ENCODE assay signal across 8 cellular contexts in the genomic region with DNA sequence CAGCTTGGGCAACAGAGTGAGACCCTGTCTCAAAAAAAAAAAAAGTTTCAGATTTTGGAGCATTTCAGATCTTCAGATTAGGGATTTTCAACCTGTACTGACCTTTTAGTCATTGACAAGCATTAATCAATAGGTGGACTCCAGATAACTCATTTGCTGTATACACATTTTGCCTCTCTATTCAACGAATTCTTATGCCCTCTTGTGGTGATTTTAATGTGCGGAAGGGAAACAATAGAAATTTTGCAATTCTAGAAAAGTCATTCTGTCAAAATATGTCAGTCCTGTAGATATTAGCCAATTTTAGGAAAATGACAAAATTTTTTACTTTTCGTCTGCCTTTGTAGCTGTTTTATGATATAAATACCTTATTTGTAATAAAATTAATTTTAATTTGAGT. TPM values are rescaled to one million over a fixed set of nuclear protein-coding genes. Genes with fewer than 3 reads are reported as not detected.
DNase-seq lines count a peak whose midpoint lies in the region; ATAC-seq and TF ChIP-seq lines count a peak whose summit lies in the region.

No MANE protein-coding gene starts in this region.

- no peak for TF ChIP-seq POLR2A in transverse colon (IDR thresholded peaks at IDR 0.05)

- H3K4me3 ChIP-seq in mammary epithelial cell (replicated peaks in 1 of 3; ENCODE audit: insufficient read depth in 1 of 3, low read depth in 2 of 3, low read length in 3 of 3): no peak overlapping the region
- H3K4me3 ChIP-seq in transverse colon: no peak overlapping the region
- no peak overlapping the region for H3K4me3 ChIP-seq in coronary artery

- no peaks in the 10 kb centered on the region for H3K4me1 ChIP-seq in mammary epithelial cell (ENCODE audit: insufficient read depth, low read length)
- no peaks in the 10 kb centered on the region for H3K4me1 ChIP-seq in transverse colon

- TF ChIP-seq EP300 in transverse colon (IDR thresholded peaks at IDR 0.05; ENCODE audit: low read depth): no peak

- in situ Hi-C loops in mammary epithelial cell (cut with MboI; ENCODE audit: low sequenced_read_pairs in 2 of 2) (no loop called here), transverse colon (cut with MboI; ENCODE audit: low pct_ligation_motif_present in 1 of 4, low pct_unique_long_range_greater_than_20kb in 1 of 4, low sequenced_read_pairs in 3 of 4) (loop anchor here in 1 of 4 donors (10.0 kb wide), 1 partner anchor 192 kb away; no protein-coding TSS in a partner anchor)

- no peaks in the 10 kb centered on the region for H3K79me2 ChIP-seq in mammary epithelial cell (ENCODE audit: insufficient read depth, low read length)

- no TSS peak for BruUV-seq in mammary epithelial cell (replicated peaks; lab: Mats Ljungman, UMichigan)

- no peak overlapping the region for H3K4me3 Mint-ChIP-seq in activated CD8-positive, alpha-beta T cell treated with anti-CD3 and anti-CD28 coated beads for 36 hours
- H3K4me3 Mint-ChIP-seq in activated CD8-positive, alpha-beta T cell treated with anti-CD3 and anti-CD28 coated beads, Interleukin-2, amount 10 ng/mL, durations not matched to agents 7 days and 5 days: no peak overlapping the region
- no peak overlapping the region for H3K4me3 Mint-ChIP-seq in activated T-helper 2 cell treated with anti-CD3 and anti-CD28 coated beads, Interferon-gamma antibody, Interleukin-2, Interleukin-4, amounts not matched to agents 10 μg/mL and 5 μg/mL and 100 μg/mL, durations not matched to agents 14 hours and 24 hours and 36 hours (ENCODE audit: low read depth)

- no peak overlapping the region for H3K4me2 ChIP-seq in mammary epithelial cell (ENCODE audit: insufficient read depth, low read depth, low read length)

- no peaks in the 10 kb centered on the region for H3K36me3 ChIP-seq in mammary epithelial cell (ENCODE audit: insufficient read depth, low read length)
- no peaks in the 10 kb centered on the region for H3K36me3 ChIP-seq in transverse colon

- 20% methylated on average over 3 of the region's 3 CpGs for WGBS in mammary epithelial cell (ENCODE audit: low coverage, missing lambda C conversion rate)
- 33 to 38% methylated on average over 3 of the region's 3 CpGs for WGBS in transverse colon (ENCODE audit: low coverage in 1 of 2), 2 donors

- no peaks in the 10 kb centered on the region for H3K27me3 ChIP-seq in mammary epithelial cell (ENCODE audit: insufficient read depth, low read length)
- H3K27me3 ChIP-seq in transverse colon: no peaks in the 10 kb centered on the region

- intact Hi-C loops in activated CD8-positive, alpha-beta T cell treated with anti-CD3 and anti-CD28 coated beads for 36 hours (cut with micrococcal nuclease): no loop called here
- intact Hi-C loops in mammary epithelial cell (cut with micrococcal nuclease): loop anchor here (5.0 kb wide), 2 partner anchors 184 to 204 kb away; no protein-coding TSS in a partner anchor
- intact Hi-C loops in transverse colon (cut with DNase I; ENCODE audit: low total_unique reads): no loop called here
- intact Hi-C loops in activated T-helper 2 cell treated with anti-CD3 and anti-CD28 coated beads, Interferon-gamma antibody, Interleukin-2, Interleukin-4, amounts not matched to agents 10 μg/mL and 5 μg/mL and 100 μg/mL, durations not matched to agents 14 hours and 24 hours and 36 hours (cut with micrococcal nuclease): loop anchor here (1.0 to 5.0 kb wide), 2 partner anchors 186 to 204 kb away; no protein-coding TSS in a partner anchor

- dilution Hi-C loops in mammary epithelial cell (cut with HindIII; ENCODE audit: low sequenced_read_pairs): no loop called here

- peaks cover 10% of the 10 kb centered on the region for H3K27me3 Mint-ChIP-seq in activated CD8-positive, alpha-beta T cell treated with anti-CD3 and anti-CD28 coated beads for 36 hours
- H3K27me3 Mint-ChIP-seq in activated CD8-positive, alpha-beta T cell treated with anti-CD3 and anti-CD28 coated beads, Interleukin-2, amount 10 ng/mL, durations not matched to agents 7 days and 5 days (ENCODE audit: low read depth): no peaks in the 10 kb centered on the region
- no peaks in the 10 kb centered on the region for H3K27me3 Mint-ChIP-seq in activated T-helper 2 cell treated with anti-CD3 and anti-CD28 coated beads, Interferon-gamma antibody, Interleukin-2, Interleukin-4, amounts not matched to agents 10 μg/mL and 5 μg/mL and 100 μg/mL, durations not matched to agents 14 hours and 24 hours and 36 hours (ENCODE audit: low read depth)

- TF ChIP-seq CTCF in activated CD8-positive, alpha-beta T cell treated with anti-CD3 and anti-CD28 coated beads for 36 hours (IDR thresholded peaks at IDR 0.05): peak; percentile 59
- peak in 1 of 2 donors; percentile 35 for TF ChIP-seq CTCF in mammary epithelial cell (conservative IDR thresholded peaks at IDR 0.05 in 1 of 2, IDR thresholded peaks at IDR 0.05 in 1 of 2; ENCODE audit: extremely low read depth in 1 of 2, insufficient read depth in 1 of 2, low read depth in 1 of 2, low read length in 2 of 2)
- peak in 4 of 5 experiments; percentile 19 to 32 (median 25) for TF ChIP-seq CTCF in transverse colon (IDR thresholded peaks at IDR 0.05)
- no peak for TF ChIP-seq CTCF in coronary artery (IDR thresholded peaks at IDR 0.05)

- H3K9ac ChIP-seq in mammary epithelial cell (ENCODE audit: insufficient read depth, low read length): no peak overlapping the region

- no peak overlapping the region for H3K27ac Mint-ChIP-seq in activated CD8-positive, alpha-beta T cell treated with anti-CD3 and anti-CD28 coated beads for 36 hours
- H3K27ac Mint-ChIP-seq in activated CD8-positive, alpha-beta T cell treated with anti-CD3 and anti-CD28 coated beads, Interleukin-2, amount 10 ng/mL, durations not matched to agents 7 days and 5 days: no peak overlapping the region
- no peak overlapping the region for H3K27ac Mint-ChIP-seq in activated T-helper 2 cell treated with anti-CD3 and anti-CD28 coated beads, Interferon-gamma antibody, Interleukin-2, Interleukin-4, amounts not matched to agents 10 μg/mL and 5 μg/mL and 100 μg/mL, durations not matched to agents 14 hours and 24 hours and 36 hours

- no peak overlapping the region for H3K27ac ChIP-seq in mammary epithelial cell (ENCODE audit: insufficient read depth, low read depth, low read length)
- no peak overlapping the region for H3K27ac ChIP-seq in transverse colon
- no peak overlapping the region for H3K27ac ChIP-seq in coronary artery

- no peaks in the 10 kb centered on the region for H3K9me3 Mint-ChIP-seq in activated CD8-positive, alpha-beta T cell treated with anti-CD3 and anti-CD28 coated beads for 36 hours
- no peaks in the 10 kb centered on the region for H3K9me3 Mint-ChIP-seq in activated CD8-positive, alpha-beta T cell treated with anti-CD3 and anti-CD28 coated beads, Interleukin-2, amount 10 ng/mL, durations not matched to agents 7 days and 5 days (ENCODE audit: insufficient read depth)
- no peaks in the 10 kb centered on the region for H3K9me3 Mint-ChIP-seq in activated T-helper 2 cell treated with anti-CD3 and anti-CD28 coated beads, Interferon-gamma antibody, Interleukin-2, Interleukin-4, amounts not matched to agents 10 μg/mL and 5 μg/mL and 100 μg/mL, durations not matched to agents 14 hours and 24 hours and 36 hours

- H3K36me3 Mint-ChIP-seq in activated CD8-positive, alpha-beta T cell treated with anti-CD3 and anti-CD28 coated beads for 36 hours (ENCODE audit: low read depth): no peaks in the 10 kb centered on the region
- no peaks in the 10 kb centered on the region for H3K36me3 Mint-ChIP-seq in activated CD8-positive, alpha-beta T cell treated with anti-CD3 and anti-CD28 coated beads, Interleukin-2, amount 10 ng/mL, durations not matched to agents 7 days and 5 days (ENCODE audit: low read depth)
- no peaks in the 10 kb centered on the region for H3K36me3 Mint-ChIP-seq in activated T-helper 2 cell treated with anti-CD3 and anti-CD28 coated beads, Interferon-gamma antibody, Interleukin-2, Interleukin-4, amounts not matched to agents 10 μg/mL and 5 μg/mL and 100 μg/mL, durations not matched to agents 14 hours and 24 hours and 36 hours (ENCODE audit: low read depth)

- ATAC-seq in activated CD8-positive, alpha-beta T cell treated with anti-CD3 and anti-CD28 coated beads for 36 hours: no peak
- no peak for ATAC-seq in activated CD8-positive, alpha-beta T cell treated with anti-CD3 and anti-CD28 coated beads, Interleukin-2, amount 10 ng/mL, durations not matched to agents 7 days and 5 days
- no peak for ATAC-seq in GM21576 (IDR thresholded peaks at IDR 0.05; ENCODE audit: unreplicated experiment)

- no peaks in the 10 kb centered on the region for H4K20me1 ChIP-seq in mammary epithelial cell (ENCODE audit: insufficient read depth, low read length)

- CTCF ChIA-PET in activated CD8-positive, alpha-beta T cell treated with anti-CD3 and anti-CD28 coated beads for 36 hours (lab: Charles Lee): interaction anchor here (0.6 to 1.4 kb wide), 5 partner anchors 9 to 187 kb away, joined by 3 to 4 read pairs (median 3); partner anchors contain the start of gene OR2G2
- CTCF ChIA-PET in activated CD8-positive, alpha-beta T cell treated with anti-CD3 and anti-CD28 coated beads, Interleukin-2, amount 10 ng/mL, durations not matched to agents 7 days and 5 days (lab: Charles Lee): interaction anchor here (0.9 to 1.9 kb wide), 2 partner anchors 12 to 187 kb away, joined by 3 to 7 read pairs; no protein-coding TSS in a partner anchor
- CTCF ChIA-PET in mammary epithelial cell (lab: Charles Lee; ENCODE audit: low non-redundant PET): no interaction called here

- POLR2A ChIA-PET in activated CD8-positive, alpha-beta T cell treated with anti-CD3 and anti-CD28 coated beads for 36 hours (lab: Charles Lee): no interaction called here
- POLR2A ChIA-PET in activated CD8-positive, alpha-beta T cell treated with anti-CD3 and anti-CD28 coated beads, Interleukin-2, amount 10 ng/mL, durations not matched to agents 7 days and 5 days (lab: Charles Lee): no interaction called here

- H3K9me3 ChIP-seq in mammary epithelial cell (replicated peaks; ENCODE audit: insufficient read depth, low read length): peaks cover 10% of the 10 kb centered on the region
- no peaks in the 10 kb centered on the region for H3K9me3 ChIP-seq in transverse colon

- no peak overlapping the region for H2AFZ ChIP-seq in mammary epithelial cell (ENCODE audit: low read depth, low read length)

- no peak for DNase-seq in activated CD8-positive, alpha-beta T cell treated with anti-CD3 and anti-CD28 coated beads for 36 hours
- no peak for DNase-seq in activated CD8-positive, alpha-beta T cell treated with anti-CD3 and anti-CD28 coated beads, Interleukin-2, amount 10 ng/mL, durations not matched to agents 7 days and 5 days
- DNase-seq in NCI-H146 treated with DMSO at 0.1 percent for 48 hours (lab: John Stamatoyannopoulos, UW; ENCODE audit: unreplicated experiment) (peak; percentile 5), mammary epithelial cell (peak; percentile 7), transverse colon (no peak), coronary artery (ENCODE audit: low spot score) (no peak)
- DNase-seq in activated T-helper 2 cell treated with anti-CD3 and anti-CD28 coated beads, Interferon-gamma antibody, Interleukin-2, Interleukin-4, amounts not matched to agents 10 μg/mL and 5 μg/mL and 100 μg/mL, durations not matched to agents 14 hours and 24 hours and 36 hours (ENCODE audit: low spot score): no peak

- no peaks in the 10 kb centered on the region for H3K4me1 Mint-ChIP-seq in activated CD8-positive, alpha-beta T cell treated with anti-CD3 and anti-CD28 coated beads for 36 hours (ENCODE audit: low read depth)
- no peaks in the 10 kb centered on the region for H3K4me1 Mint-ChIP-seq in activated CD8-positive, alpha-beta T cell treated with anti-CD3 and anti-CD28 coated beads, Interleukin-2, amount 10 ng/mL, durations not matched to agents 7 days and 5 days (ENCODE audit: low read depth)
- H3K4me1 Mint-ChIP-seq in activated T-helper 2 cell treated with anti-CD3 and anti-CD28 coated beads, Interferon-gamma antibody, Interleukin-2, Interleukin-4, amounts not matched to agents 10 μg/mL and 5 μg/mL and 100 μg/mL, durations not matched to agents 14 hours and 24 hours and 36 hours (ENCODE audit: low read depth): no peaks in the 10 kb centered on the region

RNA-seq across cellular contexts. Expression of gene OR2G2, which starts 11.6 kb away (rescaled TPM):
- not detected for total RNA-seq in activated CD8-positive, alpha-beta T cell treated with anti-CD3 and anti-CD28 coated beads for 36 hours
- total RNA-seq in activated CD8-positive, alpha-beta T cell treated with anti-CD3 and anti-CD28 coated beads, Interleukin-2, amount 10 ng/mL, durations not matched to agents 7 days and 5 days: not detected
- total RNA-seq in mammary epithelial cell: not detected
- not detected for polyA plus RNA-seq in mammary epithelial cell
- polyA minus RNA-seq in mammary epithelial cell: not detected
- not detected for total RNA-seq in transverse colon
- total RNA-seq in activated T-helper 2 cell treated with anti-CD3 and anti-CD28 coated beads, Interferon-gamma antibody, Interleukin-2, Interleukin-4, amounts not matched to agents 10 μg/mL and 5 μg/mL and 100 μg/mL, durations not matched to agents 14 hours and 24 hours and 36 hours: not detected in 2 replicates

RNA-seq across cellular contexts. Expression of gene GCSAML, which starts 27.6 kb away (rescaled TPM):
- under 1 TPM; 0.16 to 0.27 TPM for total RNA-seq in activated CD8-positive, alpha-beta T cell treated with anti-CD3 and anti-CD28 coated beads for 36 hours
- total RNA-seq in activated CD8-positive, alpha-beta T cell treated with anti-CD3 and anti-CD28 coated beads, Interleukin-2, amount 10 ng/mL, durations not matched to agents 7 days and 5 days: not detected
- total RNA-seq in mammary epithelial cell: not detected
- polyA plus RNA-seq in mammary epithelial cell: not detected
- not detected for polyA minus RNA-seq in mammary epithelial cell
- under 1 TPM in 3 of 4 donors, not detected in 1; 0.14 to 0.32 (median 0.20) TPM for total RNA-seq in transverse colon
- total RNA-seq in activated T-helper 2 cell treated with anti-CD3 and anti-CD28 coated beads, Interferon-gamma antibody, Interleukin-2, Interleukin-4, amounts not matched to agents 10 μg/mL and 5 μg/mL and 100 μg/mL, durations not matched to agents 14 hours and 24 hours and 36 hours: 0.43 and 0.48 TPM in 2 replicates

RNA-seq across cellular contexts. Expression of gene OR2G3, which starts 28.9 kb away (rescaled TPM):
- total RNA-seq in activated CD8-positive, alpha-beta T cell treated with anti-CD3 and anti-CD28 coated beads for 36 hours: not detected
- not detected for total RNA-seq in activated CD8-positive, alpha-beta T cell treated with anti-CD3 and anti-CD28 coated beads, Interleukin-2, amount 10 ng/mL, durations not matched to agents 7 days and 5 days
- not detected for total RNA-seq in mammary epithelial cell
- polyA plus RNA-seq in mammary epithelial cell: not detected
- polyA minus RNA-seq in mammary epithelial cell: not detected
- not detected for total RNA-seq in transverse colon
- total RNA-seq in activated T-helper 2 cell treated with anti-CD3 and anti-CD28 coated beads, Interferon-gamma antibody, Interleukin-2, Interleukin-4, amounts not matched to agents 10 μg/mL and 5 μg/mL and 100 μg/mL, durations not matched to agents 14 hours and 24 hours and 36 hours: not detected in 2 replicates

RNA-seq across cellular contexts. Expression of gene OR2C3, which starts 40.3 kb away (rescaled TPM):
- under 1 TPM in 1 of 2 experiments, not detected in 1; 0.02 TPM for total RNA-seq in activated CD8-positive, alpha-beta T cell treated with anti-CD3 and anti-CD28 coated beads for 36 hours
- total RNA-seq in activated CD8-positive, alpha-beta T cell treated with anti-CD3 and anti-CD28 coated beads, Interleukin-2, amount 10 ng/mL, durations not matched to agents 7 days and 5 days: not detected
- total RNA-seq in mammary epithelial cell (not detected), transverse colon (not detected)
- not detected for polyA plus RNA-seq in mammary epithelial cell
- polyA minus RNA-seq in mammary epithelial cell: not detected
- total RNA-seq in activated T-helper 2 cell treated with anti-CD3 and anti-CD28 coated beads, Interferon-gamma antibody, Interleukin-2, Interleukin-4, amounts not matched to agents 10 μg/mL and 5 μg/mL and 100 μg/mL, durations not matched to agents 14 hours and 24 hours and 36 hours: not detected in 2 replicates

Comparison
In these comparisons a context has a peak if more than half of its experiments do, and no peak if none do; other contexts are left out.
1. DNase-seq: peak in NCI-H146 treated with DMSO at 0.1 percent for 48 hours (single experiment) and mammary epithelial cell (single experiment); none in activated CD8-positive, alpha-beta T cell treated with anti-CD3 and anti-CD28 coated beads for 36 hours (single experiment), activated CD8-positive, alpha-beta T cell treated with anti-CD3 and anti-CD28 coated beads, Interleukin-2, amount 10 ng/mL, durations not matched to agents 7 days and 5 days (single experiment), transverse colon (single experiment), coronary artery (single experiment) and activated T-helper 2 cell treated with anti-CD3 and anti-CD28 coated beads, Interferon-gamma antibody, Interleukin-2, Interleukin-4, amounts not matched to agents 10 μg/mL and 5 μg/mL and 100 μg/mL, durations not matched to agents 14 hours and 24 hours and 36 hours (single experiment).
2. intact Hi-C loops: an anchor here in mammary epithelial cell (5.0 kb wide) and activated T-helper 2 cell treated with anti-CD3 and anti-CD28 coated beads, Interferon-gamma antibody, Interleukin-2, Interleukin-4, amounts not matched to agents 10 μg/mL and 5 μg/mL and 100 μg/mL, durations not matched to agents 14 hours and 24 hours and 36 hours (1.0 to 5.0 kb wide); none called in activated CD8-positive, alpha-beta T cell treated with anti-CD3 and anti-CD28 coated beads for 36 hours and transverse colon.